ENCODE assay signal across 13 cellular contexts in the genomic region with DNA sequence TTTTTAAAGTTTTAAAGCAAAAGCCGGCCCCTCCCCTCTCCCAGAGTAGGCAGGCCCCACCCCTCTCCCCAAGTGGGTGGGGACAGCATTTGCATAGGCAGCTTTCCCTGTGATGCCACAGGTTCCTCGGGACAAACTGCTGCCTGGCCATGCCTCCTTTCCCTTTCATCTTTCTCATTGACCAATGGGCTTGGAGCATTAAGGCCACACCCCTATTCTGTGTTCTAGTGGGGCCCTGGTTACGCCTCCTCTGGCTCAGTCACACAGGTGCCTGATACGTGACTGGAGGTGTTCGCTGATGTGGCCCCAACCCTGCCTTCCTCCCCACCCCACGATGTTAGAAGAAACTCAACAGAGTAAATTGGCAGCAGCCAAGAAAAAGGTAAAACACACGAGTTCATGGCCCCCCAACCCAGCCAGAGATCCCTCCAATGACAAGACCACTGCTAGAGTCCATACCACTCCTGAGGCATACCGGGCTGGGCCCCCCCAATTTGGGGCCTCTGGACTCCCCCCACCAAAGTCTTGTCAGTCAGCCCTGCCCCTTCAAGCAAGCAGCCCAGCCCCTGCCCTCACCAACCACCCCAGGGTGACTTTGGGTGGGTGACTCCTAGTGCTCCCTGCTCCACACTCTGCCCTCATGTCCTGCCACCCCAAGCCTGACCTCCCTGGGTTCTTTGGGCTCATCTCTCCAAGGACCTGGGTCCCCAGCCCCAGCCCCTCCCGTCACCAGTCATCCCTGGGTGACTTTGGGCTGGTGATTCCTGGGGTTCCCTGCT.
DNase-seq lines count a peak whose midpoint lies in the region; ATAC-seq, FAIRE-seq and TF ChIP-seq lines count a peak whose summit lies in the region.
"Had no signal": no experiment of that assay in that cellular context is flagged by ENCODE, and none has a peak within 500 bp of the region (broad histone marks: within the 10 kb centered on the region; RNA-seq: fewer than 3 reads in every experiment).

No MANE protein-coding gene starts in this region.

- peaks cover 45% of the 10 kb centered on the region for H3K4me1 ChIP-seq in A549
- no peaks in the 10 kb centered on the region for H3K4me1 ChIP-seq in effector memory CD4-positive, alpha-beta T cell (ENCODE audit: control insufficient read depth, insufficient read depth, low read length, poor library complexity, severe bottlenecking)

- H3K4me2 ChIP-seq in A549 = peak overlapping the region; percentile 55
- H3K4me2 ChIP-seq: KMS-11 had no signal

- ATAC-seq in A549 (0 out of 6 replicates have a peak, but pooled peaks have one; percentile 26 to 34), HG03139 (IDR thresholded peaks at IDR 0.05; ENCODE audit: unreplicated experiment) (no peak), GM21381 (IDR thresholded peaks at IDR 0.05; ENCODE audit: unreplicated experiment) (no peak)

- WGBS in A549 (ENCODE audit: missing lambda C conversion rate) = 85% methylated on average over 9 of the region's 9 CpGs

- no peaks in the 10 kb centered on the region for H3K27me3 ChIP-seq in effector memory CD4-positive, alpha-beta T cell (replicated peaks; ENCODE audit: control insufficient read depth, insufficient read depth, low read length, poor library complexity, severe bottlenecking)

- peak in 1 of 2 experiments; percentile 42 for DNase-seq in A549 (ENCODE audit: low read depth in 1 of 2, low spot score in 1 of 2)
- DNase-seq in ELF-1 (ENCODE audit: low read depth, low spot score) = peak; percentile 79
- peak; percentile 4 for DNase-seq in NCI-H82 treated with DMSO at 0.1 percent for 48 hours (lab: John Stamatoyannopoulos, UW; ENCODE audit: unreplicated experiment)
- peak; percentile 85 for DNase-seq in iPS-NIHi11 (ENCODE audit: low spot score)
- DNase-seq in SHP77 (lab: John Stamatoyannopoulos, UW) = no peak
- DNase-seq in effector memory CD4-positive, alpha-beta T cell = no peak
- DNase-seq: CD4-positive, CD25-positive, alpha-beta regulatory T cell; NCI-H510A; T-helper 1 cell had no signal

- TF ChIP-seq POLR2A in A549 (IDR thresholded peaks at IDR 0.05; ENCODE audit: low read length) = no peak

- TF ChIP-seq RAD21 in A549 (conservative IDR thresholded peaks at IDR 0.05 in 1 of 2, IDR thresholded peaks at IDR 0.05 in 1 of 2) = no peak

- TF ChIP-seq CTCF in A549 (IDR thresholded peaks at IDR 0.05) = no peak

- FAIRE-seq in A549 (lab: Jason Lieb, UNC) = no peak

- no peak for TF ChIP-seq EP300 in A549 (IDR thresholded peaks at IDR 0.05)

- CTCF ChIA-PET in A549 (lab: Yijun Ruan, JAX) = interaction anchor here (0.9 to 3.1 kb wide), 5 partner anchors 15 to 47 kb away, joined by 3 to 26 read pairs (median 5); no protein-coding TSS in a partner anchor

- no peaks in the 10 kb centered on the region for H3K36me3 ChIP-seq in effector memory CD4-positive, alpha-beta T cell (ENCODE audit: control insufficient read depth, insufficient read depth, low read length)
- H3K36me3 ChIP-seq: HAP-1 had no signal

- POLR2A ChIA-PET in A549 (lab: Yijun Ruan, JAX) = interaction anchor here (2.3 kb wide), 1 partner anchor 37 kb away, joined by 6 read pairs; no protein-coding TSS in a partner anchor

- H3K4me3 ChIP-seq in A549 = no peak overlapping the region
- H3K4me3 ChIP-seq in effector memory CD4-positive, alpha-beta T cell (ENCODE audit: insufficient read depth, low read depth, low read length, poor library complexity, severe bottlenecking) = no peak overlapping the region
- H3K4me3 ChIP-seq: HAP-1 had no signal

- H3K27ac ChIP-seq in A549 = peak overlapping the region; percentile 69 to 87
- H3K27ac ChIP-seq in effector memory CD4-positive, alpha-beta T cell (ENCODE audit: insufficient read depth, low read length, poor library complexity, severe bottlenecking) = no peak overlapping the region
- H3K27ac ChIP-seq: KMS-11 had no signal

- no peaks in the 10 kb centered on the region for H3K9me3 ChIP-seq in A549
- no peaks in the 10 kb centered on the region for H3K9me3 ChIP-seq in effector memory CD4-positive, alpha-beta T cell (ENCODE audit: control insufficient read depth, low read length)
- H3K9me3 ChIP-seq: HAP-1 had no signal

TF ChIP-seq in A549, 52 proteins besides CTCF, POLR2A, EP300 and RAD21:
- no peak for TF ChIP-seq ZSCAN20 (CRISPR knock-in tag; IDR thresholded peaks at IDR 0.05)
- TF ChIP-seq BHLHE40 (IDR thresholded peaks at IDR 0.05; ENCODE audit: low read depth, low read length) = no peak
- TF ChIP-seq CHD4 (IDR thresholded peaks at IDR 0.05; ENCODE audit: borderline replicate concordance) = no peak
- TF ChIP-seq, protein P1, sequence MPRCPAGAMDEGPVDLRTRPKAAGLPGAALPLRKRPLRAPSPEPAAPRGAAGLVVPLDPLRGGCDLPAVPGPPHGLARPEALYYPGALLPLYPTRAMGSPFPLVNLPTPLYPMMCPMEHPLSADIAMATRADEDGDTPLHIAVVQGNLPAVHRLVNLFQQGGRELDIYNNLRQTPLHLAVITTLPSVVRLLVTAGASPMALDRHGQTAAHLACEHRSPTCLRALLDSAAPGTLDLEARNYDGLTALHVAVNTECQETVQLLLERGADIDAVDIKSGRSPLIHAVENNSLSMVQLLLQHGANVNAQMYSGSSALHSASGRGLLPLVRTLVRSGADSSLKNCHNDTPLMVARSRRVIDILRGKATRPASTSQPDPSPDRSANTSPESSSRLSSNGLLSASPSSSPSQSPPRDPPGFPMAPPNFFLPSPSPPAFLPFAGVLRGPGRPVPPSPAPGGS (IDR thresholded peaks at IDR 0.05) = no peak
- no peak for TF ChIP-seq RNF2 (IDR thresholded peaks at IDR 0.05; ENCODE audit: borderline replicate concordance, low read depth)
- TF ChIP-seq SMC3 (IDR thresholded peaks at IDR 0.05) = no peak
- TF ChIP-seq FOXS1 (CRISPR knock-in tag; IDR thresholded peaks at IDR 0.05) = no peak
- TF ChIP-seq, protein P2, sequence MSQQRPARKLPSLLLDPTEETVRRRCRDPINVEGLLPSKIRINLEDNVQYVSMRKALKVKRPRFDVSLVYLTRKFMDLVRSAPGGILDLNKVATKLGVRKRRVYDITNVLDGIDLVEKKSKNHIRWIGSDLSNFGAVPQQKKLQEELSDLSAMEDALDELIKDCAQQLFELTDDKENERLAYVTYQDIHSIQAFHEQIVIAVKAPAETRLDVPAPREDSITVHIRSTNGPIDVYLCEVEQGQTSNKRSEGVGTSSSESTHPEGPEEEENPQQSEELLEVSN (IDR thresholded peaks at IDR 0.05; ENCODE audit: borderline replicate concordance, low read depth) = no peak
- no peak for TF ChIP-seq CHD2 (IDR thresholded peaks at IDR 0.05; ENCODE audit: low read length, partially characterized antibody)
- TF ChIP-seq, protein P3, sequence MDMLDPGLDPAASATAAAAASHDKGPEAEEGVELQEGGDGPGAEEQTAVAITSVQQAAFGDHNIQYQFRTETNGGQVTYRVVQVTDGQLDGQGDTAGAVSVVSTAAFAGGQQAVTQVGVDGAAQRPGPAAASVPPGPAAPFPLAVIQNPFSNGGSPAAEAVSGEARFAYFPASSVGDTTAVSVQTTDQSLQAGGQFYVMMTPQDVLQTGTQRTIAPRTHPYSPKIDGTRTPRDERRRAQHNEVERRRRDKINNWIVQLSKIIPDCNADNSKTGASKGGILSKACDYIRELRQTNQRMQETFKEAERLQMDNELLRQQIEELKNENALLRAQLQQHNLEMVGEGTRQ (IDR thresholded peaks at IDR 0.05) = no peak
- no peak for TF ChIP-seq JUN (IDR thresholded peaks at IDR 0.05)
- no peak for TF ChIP-seq ZC3H11A (IDR thresholded peaks at IDR 0.05)
- no peak for TF ChIP-seq HOXA7 (CRISPR knock-in tag; IDR thresholded peaks at IDR 0.05)
- TF ChIP-seq, protein P4, sequence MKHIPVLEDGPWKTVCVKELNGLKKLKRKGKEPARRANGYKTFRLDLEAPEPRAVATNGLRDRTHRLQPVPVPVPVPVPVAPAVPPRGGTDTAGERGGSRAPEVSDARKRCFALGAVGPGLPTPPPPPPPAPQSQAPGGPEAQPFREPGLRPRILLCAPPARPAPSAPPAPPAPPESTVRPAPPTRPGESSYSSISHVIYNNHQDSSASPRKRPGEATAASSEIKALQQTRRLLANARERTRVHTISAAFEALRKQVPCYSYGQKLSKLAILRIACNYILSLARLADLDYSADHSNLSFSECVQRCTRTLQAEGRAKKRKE (CRISPR knock-in tag; IDR thresholded peaks at IDR 0.05; ENCODE audit: low read depth) = no peak
- TF ChIP-seq JUNB (IDR thresholded peaks at IDR 0.05) = no peak
- no peak for TF ChIP-seq EHF (CRISPR knock-in tag; IDR thresholded peaks at IDR 0.05)
- no peak for TF ChIP-seq HEYL (CRISPR knock-in tag; IDR thresholded peaks at IDR 0.05)

Comparison
In these comparisons a context has a peak if more than half of its experiments do, and no peak if none do; other contexts are left out.
1. ATAC-seq: peak in A549 (2 of 2); none in HG03139 (single experiment) and GM21381 (single experiment).
2. DNase-seq: peak in ELF-1 (single experiment), NCI-H82 treated with DMSO at 0.1 percent for 48 hours (single experiment) and iPS-NIHi11 (single experiment); none in SHP77 (0 of 2) and effector memory CD4-positive, alpha-beta T cell (0 of 3).